ENCODE assay signal across 12 cellular contexts in genomic region chr1:91583326-91583755, GRCh38.
DNase-seq lines count a peak whose midpoint lies in the region; ATAC-seq and TF ChIP-seq lines count a peak whose summit lies in the region.
"Had no signal": no experiment of that assay in that cellular context is flagged by ENCODE, and none has a peak within 500 bp of the region (broad histone marks: within the 10 kb centered on the region; RNA-seq: fewer than 3 reads in every experiment).

No MANE protein-coding gene starts in this region.

- ATAC-seq in GM18520 (IDR thresholded peaks at IDR 0.05; ENCODE audit: unreplicated experiment) = no peak
- ATAC-seq in HG03095 (IDR thresholded peaks at IDR 0.05; ENCODE audit: unreplicated experiment) = no peak
- no peak for ATAC-seq in HG03521 (IDR thresholded peaks at IDR 0.05; ENCODE audit: unreplicated experiment)

- no peak overlapping the region for H3K4me3 ChIP-seq in AG09309 (ENCODE audit: control insufficient read depth, low read depth, low read length)
- no peak overlapping the region for H3K4me3 ChIP-seq in SJSA1
- H3K4me3 ChIP-seq: thoracic aorta had no signal

- H3K27ac ChIP-seq in SJSA1 = peak overlapping the region; percentile 51
- H3K27ac ChIP-seq: thoracic aorta had no signal

- peaks cover 42% of the 10 kb centered on the region for H3K4me1 ChIP-seq in SJSA1 (replicated peaks)

- no peak for TF ChIP-seq CTCF in AG09309 (IDR thresholded peaks at IDR 0.05; ENCODE audit: control insufficient read depth, insufficient read depth, low read depth, low read length, missing control alignments)

- no peaks in the 10 kb centered on the region for H3K36me3 ChIP-seq in SJSA1
- H3K36me3 ChIP-seq: thoracic aorta had no signal

- H3K9me3 ChIP-seq in SJSA1 (replicated peaks) = no peaks in the 10 kb centered on the region
- H3K9me3 ChIP-seq: thoracic aorta had no signal

- H3K27me3 ChIP-seq in SJSA1 (replicated peaks) = no peaks in the 10 kb centered on the region; the same call in 1 of the 2 replicates

- peak; percentile 73 for DNase-seq in AG09309 (ENCODE audit: low read depth)
- peak; percentile 97 for DNase-seq in HS-5 (ENCODE audit: low read depth)
- peak in 1 of 2 experiments; percentile 21 for DNase-seq in SJSA1 (ENCODE audit: low read depth in 1 of 2, low spot score in 2 of 2)
- DNase-seq in kidney tubule cell (ENCODE audit: low spot score) = peak; percentile 52
- no peak for DNase-seq in COLO829 (ENCODE audit: low spot score)
- DNase-seq: activated CD4-positive, CD25-positive, alpha-beta regulatory T cell; activated naive CD4-positive, alpha-beta T cell treated with anti-CD3 and anti-CD28 coated beads for 36 hours; Calu3 had no signal
